29 cellular contexts compared by ENCODE assay signal in the genomic region with DNA sequence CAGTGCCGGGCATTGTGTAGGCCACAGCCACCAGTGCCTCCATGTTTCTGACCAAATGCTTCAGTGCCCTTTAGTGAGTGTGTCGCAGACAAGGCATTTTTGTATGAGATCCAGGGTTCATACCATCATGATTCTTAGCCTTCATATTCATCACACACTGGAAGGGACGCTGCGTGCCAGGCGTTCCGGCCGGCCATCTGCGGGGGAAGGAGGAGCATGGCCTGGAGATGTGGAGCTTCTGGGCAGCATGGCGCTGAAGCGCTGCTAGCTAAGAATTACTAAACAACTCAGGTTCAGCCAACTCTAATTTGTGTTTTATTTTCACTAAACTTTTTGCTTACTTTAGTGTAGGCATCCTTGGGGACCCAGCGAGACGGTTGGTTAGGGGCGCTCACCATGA.
"Had no signal": no experiment of that assay in that cellular context is flagged by ENCODE, and none has a peak within 500 bp of the region (broad histone marks: within the 10 kb centered on the region; RNA-seq: fewer than 3 reads in every experiment).

No MANE protein-coding gene starts in this region.

- H3K9me3 ChIP-seq: adrenal gland, ascending aorta, body of pancreas, breast epithelium had no signal

- H3K4me3 ChIP-seq: adrenal gland, ascending aorta, body of pancreas, breast epithelium, cardiac muscle cell had no signal

- H3K27me3 ChIP-seq: adrenal gland, ascending aorta, body of pancreas, brain microvascular endothelial cell had no signal

- H3K4me1 ChIP-seq: adrenal gland, ascending aorta, body of pancreas, breast epithelium had no signal

- H3K27ac ChIP-seq: adrenal gland, ascending aorta, body of pancreas, brain microvascular endothelial cell, breast epithelium, cardiac muscle cell had no signal

- DNase-seq: activated effector memory CD4-positive, alpha-beta T cell treated with anti-CD3 and anti-CD28 coated beads, Interleukin-2, amount 50 U/mL, for 16 hours; activated effector memory CD4-positive, alpha-beta T cell treated with Interleukin-2 at 50 U/mL for 16 hours; activated gamma-delta T cell; activated gamma-delta T cell treated with Interleukin-2 at 50 U/mL for 16 hours; activated naive CD4-positive, alpha-beta T cell; activated naive CD4-positive, alpha-beta T cell treated with anti-CD3 and anti-CD28 coated beads for 36 hours; activated naive CD4-positive, alpha-beta T cell treated with anti-CD3 and anti-CD28 coated beads, Interleukin-2, amount 10 ng/mL, durations not matched to agents 7 days and 5 days; activated naive CD4-positive, alpha-beta T cell treated with anti-CD3 and anti-CD28 coated beads, Interleukin-2, amount 50 U/mL, for 16 hours; activated naive CD4-positive, alpha-beta T cell treated with Interleukin-2 at 50 U/mL for 16 hours; activated naive CD8-positive, alpha-beta T cell treated with anti-CD3 and anti-CD28 coated beads for 36 hours; activated naive CD8-positive, alpha-beta T cell treated with anti-CD3 and anti-CD28 coated beads, Interleukin-2, amount 10 ng/mL, durations not matched to agents 7 days and 5 days; activated naive CD8-positive, alpha-beta T cell treated with anti-CD3 and anti-CD28 coated beads, Interleukin-2, amount 50 U/mL, for 24 hours; activated T-cell treated with anti-CD3 and anti-CD28 coated beads, Interleukin-2, amount 50 U/mL, for 1 hour; activated T-cell treated with anti-CD3 and anti-CD28 coated beads, Interleukin-2, amount 50 U/mL, for 24 hours; activated T-cell treated with anti-CD3 and anti-CD28 coated beads, Interleukin-2, amount 50 U/mL, for 4 hours; activated T-cell treated with anti-CD3 and anti-CD28 coated beads, Interleukin-2, amount 50 U/mL, for 48 hours; activated T-cell treated with anti-CD3 and anti-CD28 coated beads, Interleukin-2, amount 50 U/mL, for 72 hours; adrenal gland; amniotic stem cell; aorta; body of pancreas; brain microvascular endothelial cell; central memory CD4-positive, alpha-beta T cell; cerebellar nuclear complex had no signal

- ATAC-seq: activated naive CD4-positive, alpha-beta T cell treated with anti-CD3 and anti-CD28 coated beads, Interleukin-2, amount 50 U/mL, for 72 hours; activated naive CD8-positive, alpha-beta T cell treated with anti-CD3 and anti-CD28 coated beads, Interleukin-2, amount 50 U/mL, for 24 hours; activated T-cell treated with anti-CD3 and anti-CD28 coated beads, Interleukin-2, amount 50 U/mL, for 4 hours; activated T-cell treated with anti-CD3 and anti-CD28 coated beads, Interleukin-2, amount 50 U/mL, for 72 hours; activated T-helper 17 cell treated with anti-CD3 and anti-CD28 coated beads, Interleukin-2, amount 50 U/mL, for 72 hours; body of pancreas had no signal

- H3K36me3 ChIP-seq: adrenal gland, ascending aorta, brain microvascular endothelial cell, breast epithelium, cardiac muscle cell had no signal
